Comparison of ENCODE assay signal across 15 cellular contexts in the genomic region with DNA sequence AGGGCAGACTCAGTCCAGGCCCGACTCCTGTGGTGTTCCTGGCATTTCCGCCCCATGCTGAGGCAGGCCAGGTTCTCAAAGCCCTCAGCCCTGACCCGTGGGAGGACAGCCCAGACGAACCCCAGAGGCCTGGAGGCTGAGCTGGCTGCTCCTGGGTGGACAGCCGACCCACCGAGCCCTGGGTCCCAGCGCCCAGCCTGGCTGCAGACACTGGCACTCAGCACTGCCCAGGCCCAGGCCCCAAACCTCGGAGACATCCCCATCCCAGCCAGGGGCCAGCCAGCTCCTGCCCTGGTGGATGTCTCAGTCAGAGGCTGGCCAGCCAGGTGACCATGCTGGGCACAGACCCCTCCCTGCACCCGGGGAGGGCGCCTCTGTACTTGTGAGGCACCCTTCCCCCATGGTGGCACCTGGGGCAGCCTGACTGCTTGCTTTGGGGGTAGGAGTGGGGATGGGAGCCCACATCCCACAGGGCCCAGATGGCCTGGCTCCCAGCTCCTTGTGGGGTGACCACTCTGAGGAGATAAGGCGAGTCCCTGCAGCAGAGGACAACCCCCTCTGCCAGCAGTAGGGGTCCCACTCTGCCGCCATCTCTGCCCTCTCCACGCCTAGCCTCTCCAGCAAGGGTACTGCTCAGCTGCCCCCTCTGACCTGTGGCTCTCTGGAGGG. TPM values are rescaled to one million over a fixed set of nuclear protein-coding genes. Genes with fewer than 3 reads are reported as not detected.
DNase-seq lines count a peak whose midpoint lies in the region; ATAC-seq and TF ChIP-seq lines count a peak whose summit lies in the region.
"Had no signal": no experiment of that assay in that cellular context is flagged by ENCODE, and none has a peak within 500 bp of the region (broad histone marks: within the 10 kb centered on the region; RNA-seq: fewer than 3 reads in every experiment).

No MANE protein-coding gene starts in this region.

- TF ChIP-seq EP300 in sigmoid colon (IDR thresholded peaks at IDR 0.05): no peak

- no peaks in the 10 kb centered on the region for H3K9me3 ChIP-seq in sigmoid colon
- H3K9me3 ChIP-seq in mucosa of descending colon: no peaks in the 10 kb centered on the region

- intact Hi-C loops in CD14-positive monocyte (cut with micrococcal nuclease): no loop called here
- intact Hi-C loops in sigmoid colon (cut with DNase I): no loop called here
- intact Hi-C loops in mucosa of descending colon (cut with DNase I, micrococcal nuclease): no loop called here

- no peaks in the 10 kb centered on the region for H3K27me3 ChIP-seq in sigmoid colon

- no peak overlapping the region for H3K27ac ChIP-seq in sigmoid colon

- H3K27ac Mint-ChIP-seq in CD14-positive monocyte: peak overlapping the region in 1 of 7 donors; percentile 28
- H3K27ac Mint-ChIP-seq: HFFc6; stimulated activated effector memory CD8-positive, alpha-beta T cell treated with anti-CD3 and anti-CD28 coated beads, Interleukin-12 subunit alpha, Interleukin-12 subunit beta, amount 100 ng/mL, for 72 hours had no signal

- peak; percentile 3 for ATAC-seq in GM21529 (IDR thresholded peaks at IDR 0.05; ENCODE audit: unreplicated experiment)
- ATAC-seq in mucosa of descending colon: no peak

- 67 to 81% methylated on average over 13 of the region's 13 CpGs for WGBS in sigmoid colon, 2 donors

- H3K4me1 Mint-ChIP-seq in CD14-positive monocyte: peaks cover 39% of the 10 kb centered on the region
- H3K4me1 Mint-ChIP-seq: stimulated activated effector memory CD8-positive, alpha-beta T cell treated with anti-CD3 and anti-CD28 coated beads, Interleukin-12 subunit alpha, Interleukin-12 subunit beta, amount 100 ng/mL, for 72 hours had no signal

- TF ChIP-seq CTCF in CD14-positive monocyte (IDR thresholded peaks at IDR 0.05): no peak
- no peak for TF ChIP-seq CTCF in sigmoid colon (IDR thresholded peaks at IDR 0.05)
- TF ChIP-seq CTCF in mucosa of descending colon (IDR thresholded peaks at IDR 0.05): no peak

- TF ChIP-seq POLR2A in sigmoid colon (IDR thresholded peaks at IDR 0.05): no peak

- peaks cover 0 to 1% (median 0%) of the 10 kb centered on the region in 3 donors for H3K27me3 Mint-ChIP-seq in CD14-positive monocyte (ENCODE audit: low read depth in 3 of 3)

- H3K36me3 ChIP-seq in sigmoid colon (no peaks in the 10 kb centered on the region), mucosa of descending colon (ENCODE audit: low read depth) (no peaks in the 10 kb centered on the region)

- no peak for DNase-seq in CD14-positive monocyte (ENCODE audit: low spot score)
- DNase-seq in M059J (ENCODE audit: low read depth): peak; percentile 34
- DNase-seq in islet precursor cell: peak; percentile 51
- DNase-seq in NCI-H510A treated with DMSO at 0.1 percent for 48 hours (lab: John Stamatoyannopoulos, UW): no peak
- no peak for DNase-seq in sigmoid colon
- DNase-seq in mucosa of descending colon: no peak
- no peak for DNase-seq in superior temporal gyrus (ENCODE audit: extremely low spot score)
- DNase-seq: activated CD4-positive, alpha-beta T cell treated with anti-CD3 and anti-CD28 coated beads for 1 hour; activated T-cell treated with anti-CD3 and anti-CD28 coated beads, Interleukin-2, amount 50 U/mL, for 48 hours; DMS153; foreskin fibroblast; HFFc6; stimulated activated CD4-positive, alpha-beta T cell treated with anti-CD3 and anti-CD28 coated beads, Interleukin-4, amount 100 ng/mL, for 1 hour had no signal

- H3K9me3 Mint-ChIP-seq in CD14-positive monocyte: peaks cover 4 to 7% (median 6%) of the 10 kb centered on the region in 7 donors
- H3K9me3 Mint-ChIP-seq: HFFc6; stimulated activated effector memory CD8-positive, alpha-beta T cell treated with anti-CD3 and anti-CD28 coated beads, Interleukin-12 subunit alpha, Interleukin-12 subunit beta, amount 100 ng/mL, for 72 hours had no signal

- H3K4me1 ChIP-seq in sigmoid colon (no peaks in the 10 kb centered on the region), mucosa of descending colon (ENCODE audit: low read depth) (no peaks in the 10 kb centered on the region)

- H3K4me3 ChIP-seq in sigmoid colon: no peak overlapping the region
- H3K4me3 ChIP-seq in mucosa of descending colon: no peak overlapping the region

- peak overlapping the region; percentile 51 to 80 for H3K4me3 Mint-ChIP-seq in CD14-positive monocyte
- H3K4me3 Mint-ChIP-seq: HFFc6; stimulated activated effector memory CD8-positive, alpha-beta T cell treated with anti-CD3 and anti-CD28 coated beads, Interleukin-12 subunit alpha, Interleukin-12 subunit beta, amount 100 ng/mL, for 72 hours had no signal

- peaks cover 1 to 4% of the 10 kb centered on the region in 2 donors for H3K36me3 Mint-ChIP-seq in CD14-positive monocyte
- H3K36me3 Mint-ChIP-seq: stimulated activated effector memory CD8-positive, alpha-beta T cell treated with anti-CD3 and anti-CD28 coated beads, Interleukin-12 subunit alpha, Interleukin-12 subunit beta, amount 100 ng/mL, for 72 hours had no signal

RNA-seq across cellular contexts. Expression of gene PLD4, which starts 1.4 kb away (rescaled TPM):
- 10 to 100 TPM; 15.1 to 15.5 TPM for polyA plus RNA-seq in CD14-positive monocyte
- total RNA-seq in M059J (2014; rRNA removed; shearing (Covaris generic)): not detected in 2 replicates
- 1 to 10 TPM in 1 of 4 donors, under 1 TPM in 3; 0.28 to 1.5 (median 0.60) TPM for total RNA-seq in sigmoid colon
- 1 to 10 TPM in 1 of 3 donors, not detected in 2; 7.1 TPM for polyA plus RNA-seq in sigmoid colon
- total RNA-seq in mucosa of descending colon: 1 to 10 TPM in 1 of 3 donors, under 1 TPM in 2; 0.38 to 2.2 (median 0.39) TPM

RNA-seq across cellular contexts. Expression of gene AHNAK2, which starts 52.1 kb away (rescaled TPM):
- polyA plus RNA-seq in CD14-positive monocyte (under 1 TPM in 1 of 2 donors, not detected in 1; 0.01 TPM), sigmoid colon (10 to 100 TPM in 1 of 3 donors, 1 to 10 TPM in 1, under 1 TPM in 1; 0.23 to 12.4 (median 2.4) TPM)
- 3.2 and 4.7 TPM in 2 replicates for total RNA-seq in M059J (2014; rRNA removed; shearing (Covaris generic))
- total RNA-seq in sigmoid colon (100 to 1,000 TPM in 3 of 4 donors, 10 to 100 TPM in 1; 81.9 to 218 (median 129) TPM), mucosa of descending colon (100 to 1,000 TPM in 1 of 3 donors, 10 to 100 TPM in 1, 1 to 10 TPM in 1; 4.6 to 145 (median 20.3) TPM)

RNA-seq across cellular contexts. Expression of gene CLBA1, which starts 59.5 kb away (rescaled TPM):
- polyA plus RNA-seq in CD14-positive monocyte: under 1 TPM; 0.62 to 0.76 TPM
- 3.3 and 5.6 TPM in 2 replicates for total RNA-seq in M059J (2014; rRNA removed; shearing (Covaris generic))
- 1 to 10 TPM; 3.2 to 5.1 (median 3.6) TPM for total RNA-seq in sigmoid colon
- polyA plus RNA-seq in sigmoid colon: 1 to 10 TPM; 2.8 to 8.4 (median 3.0) TPM
- total RNA-seq in mucosa of descending colon: 1 to 10 TPM; 6.0 to 8.4 (median 6.9) TPM

Comparison
In these comparisons a context has a peak if more than half of its experiments do, and no peak if none do; other contexts are left out.
1. DNase-seq: peak in M059J (single experiment) and islet precursor cell (single experiment); none in CD14-positive monocyte (single experiment), NCI-H510A treated with DMSO at 0.1 percent for 48 hours (single experiment), sigmoid colon (single experiment), mucosa of descending colon (0 of 3) and superior temporal gyrus (single experiment).